ENCODE assay signal across 17 cellular contexts in the genomic region with DNA sequence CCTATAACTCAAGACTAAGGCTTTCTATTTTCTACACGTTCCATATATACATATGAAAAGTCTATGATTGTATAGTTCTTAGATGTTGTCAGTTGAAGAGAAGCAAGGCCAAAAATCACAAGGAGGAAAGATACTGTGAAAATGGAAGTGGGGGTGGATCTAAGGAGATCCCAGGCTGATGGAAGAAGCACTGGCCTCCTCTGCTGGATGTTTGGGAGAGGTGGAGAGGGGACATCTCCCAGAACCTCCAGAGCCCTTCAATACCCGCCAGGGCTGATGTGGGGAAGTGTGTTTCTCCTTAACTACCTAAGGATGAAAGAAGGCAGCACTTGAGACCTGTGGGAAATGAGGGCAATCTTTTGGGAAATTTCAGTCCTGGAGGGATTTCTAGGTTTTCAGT.
DNase-seq lines count a peak whose midpoint lies in the region; ATAC-seq, FAIRE-seq and TF ChIP-seq lines count a peak whose summit lies in the region.
"Had no signal": no experiment of that assay in that cellular context is flagged by ENCODE, and none has a peak within 500 bp of the region (broad histone marks: within the 10 kb centered on the region; RNA-seq: fewer than 3 reads in every experiment).

No MANE protein-coding gene starts in this region.

- no peak for FAIRE-seq in bronchial epithelial cell (lab: Jason Lieb, UNC)

- H3K4me3 ChIP-seq in bronchial epithelial cell (ENCODE audit: low read depth, low read length), result no peak overlapping the region
- no peak overlapping the region for H3K4me3 ChIP-seq in kidney epithelial cell (ENCODE audit: low read depth, low read length)
- H3K4me3 ChIP-seq: Peyer's patch, uterus had no signal

- peaks cover 1% of the 10 kb centered on the region for H3K27me3 ChIP-seq in bronchial epithelial cell (ENCODE audit: control insufficient read depth, insufficient read depth, low read length)
- H3K27me3 ChIP-seq in kidney epithelial cell (ENCODE audit: control insufficient read depth, insufficient read depth, low read length), result no peaks in the 10 kb centered on the region
- H3K27me3 ChIP-seq: Peyer's patch, uterus had no signal

- no peaks in the 10 kb centered on the region for H3K36me3 ChIP-seq in bronchial epithelial cell (ENCODE audit: control insufficient read depth, insufficient read depth, low read length)
- H3K36me3 ChIP-seq in kidney epithelial cell (ENCODE audit: control insufficient read depth, insufficient read depth, low read length), result no peaks in the 10 kb centered on the region
- H3K36me3 ChIP-seq: Peyer's patch, uterus had no signal

- no peak for ATAC-seq in GM18502 (IDR thresholded peaks at IDR 0.05; ENCODE audit: poor library complexity, unreplicated experiment)
- ATAC-seq: activated naive CD4-positive, alpha-beta T cell treated with anti-CD3 and anti-CD28 coated beads, Interleukin-2, amount 50 U/mL, for 72 hours; right cardiac atrium had no signal

- DNase-seq in DMS53 (lab: John Stamatoyannopoulos, UW) (peak; percentile 41), DMS53 treated with DMSO at 0.1 percent for 48 hours (lab: John Stamatoyannopoulos, UW; ENCODE audit: unreplicated experiment) (no peak), HPDE6-E6E7 (ENCODE audit: extremely low spot score) (peak; percentile 14), bronchial epithelial cell (ENCODE audit: low read depth) (no peak), kidney epithelial cell (ENCODE audit: low read depth) (no peak), dedifferentiated amniotic fluid mesenchymal stem cell (ENCODE audit: extremely low spot score) (no peak), UCSD-AML1 (lab: John Stamatoyannopoulos, UW; ENCODE audit: unreplicated experiment) (no peak)
- DNase-seq: activated CD4-positive, alpha-beta T cell treated with anti-CD3 and anti-CD28 coated beads for 1 hour; NCI-H1105; NCI-H2171 treated with DMSO at 0.1 percent for 48 hours; NCI-H748 treated with DMSO at 0.1 percent for 48 hours; Peyer's patch; right cardiac atrium; T-helper 9 cell; uterus had no signal

- peak; percentile 26 for TF ChIP-seq CTCF in bronchial epithelial cell (IDR thresholded peaks at IDR 0.05; ENCODE audit: insufficient read depth, low read length, severe bottlenecking)
- TF ChIP-seq CTCF in kidney epithelial cell (IDR thresholded peaks at IDR 0.05; ENCODE audit: insufficient read depth, low read length, poor library complexity, severe bottlenecking), result peak; percentile 13

Comparison
In these comparisons a context has a peak if more than half of its experiments do, and no peak if none do; other contexts are left out.
1. DNase-seq: peak in DMS53 (single experiment) and HPDE6-E6E7 (single experiment); none in DMS53 treated with DMSO at 0.1 percent for 48 hours (single experiment), bronchial epithelial cell (single experiment), kidney epithelial cell (single experiment), dedifferentiated amniotic fluid mesenchymal stem cell (single experiment) and UCSD-AML1 (single experiment).